ENCODE assay signal across 30 cellular contexts in genomic region chr1:106038260-106038659, GRCh38.
"Had no signal": no experiment of that assay in that cellular context is flagged by ENCODE, and none has a peak within 500 bp of the region (broad histone marks: within the 10 kb centered on the region; RNA-seq: fewer than 3 reads in every experiment).

No MANE protein-coding gene starts in this region.

- H3K4me1 Mint-ChIP-seq: activated CD4-positive, alpha-beta T cell treated with anti-CD3 and anti-CD28 coated beads, Interleukin-2, amount 10 ng/mL, durations not matched to agents 7 days and 5 days had no signal

- H3K27ac ChIP-seq: adrenal gland, body of pancreas, breast epithelium, KMS-11, Peyer's patch, SK-N-MC had no signal

- H3K27me3 Mint-ChIP-seq: activated CD4-positive, alpha-beta T cell treated with anti-CD3 and anti-CD28 coated beads, Interleukin-2, amount 10 ng/mL, durations not matched to agents 7 days and 5 days had no signal

- H3K27me3 ChIP-seq: adrenal gland, body of pancreas, breast epithelium, Peyer's patch had no signal

- H3K27ac Mint-ChIP-seq: activated CD4-positive, alpha-beta T cell treated with anti-CD3 and anti-CD28 coated beads, Interleukin-2, amount 10 ng/mL, durations not matched to agents 7 days and 5 days; activated CD8-positive, alpha-beta T cell treated with anti-CD3 and anti-CD28 coated beads, Interleukin-2, amount 10 ng/mL, durations not matched to agents 7 days and 5 days; activated naive CD4-positive, alpha-beta T cell treated with anti-CD3 and anti-CD28 coated beads for 36 hours; activated naive CD4-positive, alpha-beta T cell treated with anti-CD3 and anti-CD28 coated beads, Interleukin-2, amount 50 U/mL, for 72 hours; activated T-helper 1 cell treated with anti-CD3 and anti-CD28 coated beads, Interleukin-12 subunit alpha, Interleukin-12 subunit beta, Interleukin-2, Interleukin-4 antibody, amounts not matched to agents 30 ng/mL and 10 ng/mL and 1 ng/mL, durations not matched to agents 14 hours and 24 hours and 36 hours had no signal

- H3K4me3 Mint-ChIP-seq: activated CD4-positive, alpha-beta T cell treated with anti-CD3 and anti-CD28 coated beads, Interleukin-2, amount 10 ng/mL, durations not matched to agents 7 days and 5 days; activated CD8-positive, alpha-beta T cell treated with anti-CD3 and anti-CD28 coated beads, Interleukin-2, amount 10 ng/mL, durations not matched to agents 7 days and 5 days; activated naive CD4-positive, alpha-beta T cell treated with anti-CD3 and anti-CD28 coated beads for 36 hours; activated T-cell treated with anti-CD3 and anti-CD28 coated beads, Interleukin-2, amount 50 U/mL, for 4 hours; activated T-helper 1 cell treated with anti-CD3 and anti-CD28 coated beads, Interleukin-12 subunit alpha, Interleukin-12 subunit beta, Interleukin-2, Interleukin-4 antibody, amounts not matched to agents 30 ng/mL and 10 ng/mL and 1 ng/mL, durations not matched to agents 14 hours and 24 hours and 36 hours had no signal

- H3K4me1 ChIP-seq: adrenal gland, body of pancreas, breast epithelium, Peyer's patch had no signal

- H3K4me3 ChIP-seq: adrenal gland, body of pancreas, breast epithelium, Peyer's patch, SK-N-MC had no signal

- H3K9me3 ChIP-seq: adrenal gland, body of pancreas, breast epithelium, Peyer's patch had no signal

- DNase-seq: activated CD4-positive, alpha-beta T cell treated with anti-CD3 and anti-CD28 coated beads, Interleukin-2, amount 10 ng/mL, durations not matched to agents 7 days and 5 days; activated CD4-positive, alpha-beta T cell treated with anti-CD3 and anti-CD28 coated beads, Interleukin-2, amount 50 U/mL, for 48 hours; activated CD8-positive, alpha-beta T cell treated with anti-CD3 and anti-CD28 coated beads, Interleukin-2, amount 10 ng/mL, durations not matched to agents 7 days and 5 days; activated gamma-delta T cell treated with Interleukin-2 at 50 U/mL for 16 hours; activated naive CD4-positive, alpha-beta T cell treated with anti-CD3 and anti-CD28 coated beads for 36 hours; activated T-cell treated with anti-CD3 and anti-CD28 coated beads, Interleukin-2, amount 50 U/mL, for 4 hours; adrenal gland; body of pancreas; MM.1S; MV-4-11; NCI-H1092; NCI-H1417; NCI-H146; NCI-H187; NCI-H2029 treated with DMSO at 0.1 percent for 48 hours; NCI-H226; NCI-H446 treated with DMSO at 0.1 percent for 48 hours; NCI-H524 treated with DMSO at 0.1 percent for 48 hours; NK-92 treated with Interleukin-12 subunit alpha and Interleukin-12 subunit beta, amount 100 ng/mL, for 24 hours; PC-3; Peyer's patch; RPMI8226; SIG-M5; T1000 had no signal

- ATAC-seq: activated CD8-positive, alpha-beta T cell treated with anti-CD3 and anti-CD28 coated beads, Interleukin-2, amount 10 ng/mL, durations not matched to agents 7 days and 5 days; activated naive CD4-positive, alpha-beta T cell treated with anti-CD3 and anti-CD28 coated beads, Interleukin-2, amount 50 U/mL, for 72 hours; activated T-cell treated with anti-CD3 and anti-CD28 coated beads, Interleukin-2, amount 50 U/mL, for 4 hours; body of pancreas; PC-3; Right ventricle myocardium inferior had no signal

- H3K36me3 ChIP-seq: adrenal gland, breast epithelium, Peyer's patch had no signal
